1 cellular context compared by ENCODE assay signal in genomic region chr6:7697820-7698623, GRCh38.
TF ChIP-seq lines count a peak whose summit lies in the region.

No MANE protein-coding gene starts in this region.

TF ChIP-seq in HepG2, 621 proteins besides CTCF, POLR2A, EP300 and RAD21 (continued from another document and continues in another):
- no peak for TF ChIP-seq ZBED4 (CRISPR knock-in tag; IDR thresholded peaks at IDR 0.05; ENCODE audit: borderline replicate concordance)
- no peak for TF ChIP-seq IKZF1 (IDR thresholded peaks at IDR 0.05)
- TF ChIP-seq ZSCAN31 (CRISPR knock-in tag; IDR thresholded peaks at IDR 0.05; ENCODE audit: low read depth), result no peak
- TF ChIP-seq KDM5B (CRISPR knock-in tag; IDR thresholded peaks at IDR 0.05; ENCODE audit: borderline replicate concordance), result no peak
- TF ChIP-seq ZXDC (CRISPR knock-in tag; IDR thresholded peaks at IDR 0.05), result no peak
- TF ChIP-seq MXI1 (IDR thresholded peaks at IDR 0.05; ENCODE audit: borderline replicate concordance, low read depth, low read length), result no peak
- no peak for TF ChIP-seq ZNF780A (CRISPR knock-in tag; IDR thresholded peaks at IDR 0.05)
- TF ChIP-seq ZBTB39 (CRISPR knock-in tag; IDR thresholded peaks at IDR 0.05), result no peak
- peak; percentile 95 for TF ChIP-seq ZNF644 (CRISPR knock-in tag; IDR thresholded peaks at IDR 0.05; ENCODE audit: low read depth)
- TF ChIP-seq AFF4 (CRISPR knock-in tag; IDR thresholded peaks at IDR 0.05), result no peak
- 0 out of 2 replicates have a peak, but pooled peaks have one; percentile 47 for TF ChIP-seq ZMYM2 (CRISPR knock-in tag; IDR thresholded peaks at IDR 0.05)
- TF ChIP-seq NONO (IDR thresholded peaks at IDR 0.05), result no peak
- TF ChIP-seq NONO (CRISPR knock-in tag; conservative IDR thresholded peaks at IDR 0.05), result no peak
- 0 out of 2 replicates have a peak, but pooled peaks have one; percentile 20 for TF ChIP-seq JUND (CRISPR knock-in tag; IDR thresholded peaks at IDR 0.05)
- peak; percentile 88 for TF ChIP-seq ARID5B (CRISPR knock-in tag; IDR thresholded peaks at IDR 0.05)
- no peak for TF ChIP-seq ZNF850 (CRISPR knock-in tag; conservative IDR thresholded peaks at IDR 0.05)
- no peak for TF ChIP-seq ZBTB46 (CRISPR knock-in tag; IDR thresholded peaks at IDR 0.05; ENCODE audit: borderline replicate concordance)
- TF ChIP-seq KLF9 (CRISPR knock-in tag; IDR thresholded peaks at IDR 0.05; ENCODE audit: low read depth), result no peak
- TF ChIP-seq SP5 (CRISPR knock-in tag; IDR thresholded peaks at IDR 0.05; ENCODE audit: borderline replicate concordance, low read depth), result no peak
- no peak for TF ChIP-seq SMAD9 (CRISPR knock-in tag; IDR thresholded peaks at IDR 0.05)
- TF ChIP-seq REXO4 (CRISPR knock-in tag; IDR thresholded peaks at IDR 0.05; ENCODE audit: borderline replicate concordance), result no peak
- no peak for TF ChIP-seq DDIT3 (CRISPR knock-in tag; IDR thresholded peaks at IDR 0.05)
- no peak for TF ChIP-seq CBX2 (IDR thresholded peaks at IDR 0.05; ENCODE audit: low read depth, low read length)
- no peak for TF ChIP-seq CBX2 (CRISPR knock-in tag; IDR thresholded peaks at IDR 0.05; ENCODE audit: low read depth)
- no peak for TF ChIP-seq NFAT5 (CRISPR knock-in tag; IDR thresholded peaks at IDR 0.05)
- no peak for TF ChIP-seq ZNF879 (CRISPR knock-in tag; IDR thresholded peaks at IDR 0.05)
- TF ChIP-seq SATB2 (CRISPR knock-in tag; IDR thresholded peaks at IDR 0.05), result no peak
- no peak for TF ChIP-seq ZMYM4 (CRISPR knock-in tag; IDR thresholded peaks at IDR 0.05)
